ENCODE assay signal across 8 cellular contexts in the genomic region with DNA sequence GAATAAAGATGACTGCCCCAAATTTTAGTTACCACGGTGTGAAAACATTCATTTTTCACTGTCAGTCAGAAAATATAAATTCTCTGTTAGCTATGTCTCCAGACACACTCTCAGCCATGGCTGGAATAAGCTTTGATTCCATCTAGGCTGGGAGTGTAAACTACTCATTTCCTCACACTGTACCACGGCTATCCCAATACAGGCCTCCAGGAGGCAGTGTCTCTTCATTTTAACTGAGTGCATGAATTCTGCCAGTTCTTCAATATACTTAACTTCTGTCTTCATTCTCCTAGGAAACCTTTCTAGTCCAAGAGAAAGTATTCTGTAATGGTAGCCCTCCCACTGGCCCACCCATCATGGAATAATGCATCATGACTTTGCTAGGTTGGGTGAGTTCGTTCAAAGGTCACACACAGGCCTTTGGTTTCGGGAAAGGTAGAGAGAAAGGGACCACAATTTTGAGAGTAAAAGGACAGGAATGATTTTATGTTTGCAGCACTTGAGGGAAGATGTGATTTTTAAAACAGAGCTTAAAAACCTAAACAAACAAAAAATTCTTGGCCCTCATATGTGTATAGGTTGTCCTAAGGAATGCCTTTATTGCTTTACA.
DNase-seq lines count a peak whose midpoint lies in the region; ATAC-seq, FAIRE-seq and TF ChIP-seq lines count a peak whose summit lies in the region.

No MANE protein-coding gene starts in this region.

- H3K4me2 ChIP-seq in DOHH2 (ENCODE audit: low read length), result no peak overlapping the region
- H3K4me2 ChIP-seq in GM12878 (ENCODE audit: control insufficient read depth, insufficient read depth), result no peak overlapping the region

- peak; percentile 74 for TF ChIP-seq RAD21 in GM12878 (IDR thresholded peaks at IDR 0.05; ENCODE audit: insufficient read depth, low read depth, low read length)

- no peak for TF ChIP-seq EP300 in GM12878 (IDR thresholded peaks at IDR 0.05; ENCODE audit: borderline replicate concordance in 1 of 2, control insufficient read depth in 1 of 2, low read depth in 2 of 2, low read length in 2 of 2)

- peaks cover 3% of the 10 kb centered on the region for H3K4me1 ChIP-seq in DOHH2 (ENCODE audit: control insufficient read depth, low read length)
- H3K4me1 ChIP-seq in GM12878 (ENCODE audit: control insufficient read depth, insufficient read depth, low read length), result no peaks in the 10 kb centered on the region
- no peaks in the 10 kb centered on the region for H3K4me1 ChIP-seq in iPS DF 6.9 (ENCODE audit: control insufficient read depth, insufficient read depth, low read length)

- H3K4me3 ChIP-seq in DOHH2 (ENCODE audit: low read length), result no peak overlapping the region
- no peak overlapping the region for H3K4me3 ChIP-seq in GM12878
- H3K4me3 ChIP-seq in iPS DF 6.9 (ENCODE audit: low read length), result no peak overlapping the region

- POLR2A ChIA-PET in GM12878 (lab: Charles Lee), result no interaction called here

- no peak overlapping the region for H2AFZ ChIP-seq in GM12878 (ENCODE audit: control insufficient read depth, low read depth, low read length)

- no TSS peak for BruUV-seq in GM12878 (replicated peaks; lab: Mats Ljungman, UMichigan)

- 13% methylated on average over 4 of the region's 4 CpGs for WGBS in GM12878 (ENCODE audit: insufficient coverage, insufficient replicate concordance, low lambda C conversion rate, missing lambda C conversion rate)
- no CpG with 5 or more reads among the region's 4 CpGs for WGBS in iPS DF 6.9 (ENCODE audit: insufficient coverage, insufficient read length)

- CTCF ChIA-PET in GM12878 (lab: Yijun Ruan, JAX), result interaction anchor here (0.5 to 4.5 kb wide), 8 partner anchors 10 to 817 kb away, joined by 3 to 31 read pairs (median 3); no protein-coding TSS in a partner anchor

- DNase-seq in NCI-H526 treated with DMSO at 0.1 percent for 48 hours (lab: John Stamatoyannopoulos, UW), result peak; percentile 25
- peak; percentile 4 for DNase-seq in GM12878 (ENCODE audit: low read depth, low spot score)
- peak; percentile 68 for DNase-seq in iPS DF 6.9 (ENCODE audit: low read depth, low spot score)
- peak; percentile 16 to 34 for DNase-seq in stimulated activated CD4-positive, alpha-beta T cell treated with anti-CD3 and anti-CD28 coated beads, Interleukin-4, amount 100 ng/mL, for 48 hours (ENCODE audit: low read depth in 2 of 2)
- no peak for DNase-seq in central memory CD4-positive, alpha-beta T cell

- peak; percentile 90 for ATAC-seq in GM19023 (IDR thresholded peaks at IDR 0.05; ENCODE audit: unreplicated experiment)
- peak; percentile 70 for ATAC-seq in HG03108 (IDR thresholded peaks at IDR 0.05; ENCODE audit: unreplicated experiment)
- ATAC-seq in GM12878, result peak; percentile 89

- no peaks in the 10 kb centered on the region for H3F3A ChIP-seq in DOHH2 (ENCODE audit: control insufficient read depth, insufficient read depth)

- H3K9me3 ChIP-seq in DOHH2 (ENCODE audit: control insufficient read depth, insufficient read depth, low read length) (no peaks in the 10 kb centered on the region), GM12878 (replicated peaks; ENCODE audit: control insufficient read depth, insufficient read depth, low read length) (no peaks in the 10 kb centered on the region), iPS DF 6.9 (ENCODE audit: control insufficient read depth, insufficient read depth, low read length) (no peaks in the 10 kb centered on the region)

- intact Hi-C loops in GM12878 (cut with micrococcal nuclease; ENCODE audit: unreplicated experiment), result loop anchor here (2.0 kb wide), 2 partner anchors 143 to 293 kb away; no protein-coding TSS in a partner anchor

- H3K79me2 ChIP-seq in DOHH2 (ENCODE audit: control insufficient read depth, low read length) (no peaks in the 10 kb centered on the region), GM12878 (ENCODE audit: control insufficient read depth, insufficient read depth, low read length) (no peaks in the 10 kb centered on the region)

- in situ Hi-C loops in GM12878 (cut with MboI), result loop anchor here (10.0 kb wide), 1 partner anchor 293 kb away; no protein-coding TSS in a partner anchor

- no peaks in the 10 kb centered on the region for H3K27me3 ChIP-seq in DOHH2 (ENCODE audit: control insufficient read depth, low read length)
- no peaks in the 10 kb centered on the region for H3K27me3 ChIP-seq in GM12878 (replicated peaks in 1 of 2; ENCODE audit: control insufficient read depth in 2 of 2, insufficient read depth in 2 of 2, low read length in 1 of 2)
- no peaks in the 10 kb centered on the region for H3K27me3 ChIP-seq in iPS DF 6.9 (ENCODE audit: control insufficient read depth, insufficient read depth, low read length)

- SMC1A ChIA-PET in GM12878 (lab: Charles Lee; ENCODE audit: uncharacterized antibody, unreplicated experiment), result interaction anchor here (1.1 to 3.9 kb wide), 4 partner anchors 144 to 313 kb away, joined by 3 to 19 read pairs (median 4); no protein-coding TSS in a partner anchor

- H3K36me3 ChIP-seq in DOHH2 (ENCODE audit: control insufficient read depth, low read length) (no peaks in the 10 kb centered on the region), GM12878 (ENCODE audit: control insufficient read depth in 2 of 2, insufficient read depth in 2 of 2, low read length in 1 of 2) (no peaks in the 10 kb centered on the region), iPS DF 6.9 (ENCODE audit: control insufficient read depth, insufficient read depth, low read length) (no peaks in the 10 kb centered on the region)

- TF ChIP-seq POLR2A in GM12878 (IDR thresholded peaks at IDR 0.05; ENCODE audit: low read depth, low read length), result no peak

- FAIRE-seq in GM12878 (lab: Jason Lieb, UNC), result peak; percentile 89

- no peaks in the 10 kb centered on the region for H3K9me2 ChIP-seq in DOHH2 (replicated peaks; ENCODE audit: control insufficient read depth, low read length)

- TF ChIP-seq CTCF in DOHH2 (IDR thresholded peaks at IDR 0.05; ENCODE audit: low read depth, low read length, poor library complexity, severe bottlenecking) (peak; percentile 83), GM12878 (IDR thresholded peaks at IDR 0.05 in 2 of 3, conservative IDR thresholded peaks at IDR 0.05 in 1 of 3; ENCODE audit: control insufficient read depth in 2 of 3, extremely low read depth in 1 of 3, insufficient read depth in 1 of 3, low read depth in 3 of 3, low read length in 3 of 3) (peak; percentile 69 to 84 (median 74))

- H3K9ac ChIP-seq in GM12878 (ENCODE audit: control insufficient read depth, insufficient read depth, low read length), result no peak overlapping the region

- H3K27ac ChIP-seq in DOHH2 (ENCODE audit: low read depth, low read length) (no peak overlapping the region), GM12878 (ENCODE audit: control insufficient read depth, insufficient read depth) (no peak overlapping the region), iPS DF 6.9 (ENCODE audit: low read length) (no peak overlapping the region)

- RAD21 ChIA-PET in GM12878 (lab: Charles Lee; ENCODE audit: unreplicated experiment), result interaction anchor here (1.0 to 1.4 kb wide), 3 partner anchors 29 to 313 kb away, joined by 3 to 7 read pairs (median 3); no protein-coding TSS in a partner anchor

- H4K20me1 ChIP-seq in DOHH2 (ENCODE audit: control insufficient read depth, insufficient read depth, low read depth, low read length) (no peaks in the 10 kb centered on the region), GM12878 (ENCODE audit: control insufficient read depth, insufficient read depth) (no peaks in the 10 kb centered on the region)

TF ChIP-seq in GM12878, 131 proteins besides CTCF, POLR2A, EP300 and RAD21:
- TF ChIP-seq MYC (IDR thresholded peaks at IDR 0.05; ENCODE audit: insufficient read depth, insufficient read length, insufficient replicate concordance, low read length, severe bottlenecking), result no peak
- no peak for TF ChIP-seq CEBPZ (IDR thresholded peaks at IDR 0.05; ENCODE audit: low read depth, low read length)
- peak; percentile 82 for TF ChIP-seq SMC3 (IDR thresholded peaks at IDR 0.05; ENCODE audit: borderline replicate concordance, low read length)
- TF ChIP-seq, protein P1, sequence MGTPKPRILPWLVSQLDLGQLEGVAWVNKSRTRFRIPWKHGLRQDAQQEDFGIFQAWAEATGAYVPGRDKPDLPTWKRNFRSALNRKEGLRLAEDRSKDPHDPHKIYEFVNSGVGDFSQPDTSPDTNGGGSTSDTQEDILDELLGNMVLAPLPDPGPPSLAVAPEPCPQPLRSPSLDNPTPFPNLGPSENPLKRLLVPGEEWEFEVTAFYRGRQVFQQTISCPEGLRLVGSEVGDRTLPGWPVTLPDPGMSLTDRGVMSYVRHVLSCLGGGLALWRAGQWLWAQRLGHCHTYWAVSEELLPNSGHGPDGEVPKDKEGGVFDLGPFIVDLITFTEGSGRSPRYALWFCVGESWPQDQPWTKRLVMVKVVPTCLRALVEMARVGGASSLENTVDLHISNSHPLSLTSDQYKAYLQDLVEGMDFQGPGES (IDR thresholded peaks at IDR 0.05), result no peak
TF ChIP-seq in GM12878: peak in this region for 1.
